1 cellular context compared by ENCODE assay signal in the genomic region with DNA sequence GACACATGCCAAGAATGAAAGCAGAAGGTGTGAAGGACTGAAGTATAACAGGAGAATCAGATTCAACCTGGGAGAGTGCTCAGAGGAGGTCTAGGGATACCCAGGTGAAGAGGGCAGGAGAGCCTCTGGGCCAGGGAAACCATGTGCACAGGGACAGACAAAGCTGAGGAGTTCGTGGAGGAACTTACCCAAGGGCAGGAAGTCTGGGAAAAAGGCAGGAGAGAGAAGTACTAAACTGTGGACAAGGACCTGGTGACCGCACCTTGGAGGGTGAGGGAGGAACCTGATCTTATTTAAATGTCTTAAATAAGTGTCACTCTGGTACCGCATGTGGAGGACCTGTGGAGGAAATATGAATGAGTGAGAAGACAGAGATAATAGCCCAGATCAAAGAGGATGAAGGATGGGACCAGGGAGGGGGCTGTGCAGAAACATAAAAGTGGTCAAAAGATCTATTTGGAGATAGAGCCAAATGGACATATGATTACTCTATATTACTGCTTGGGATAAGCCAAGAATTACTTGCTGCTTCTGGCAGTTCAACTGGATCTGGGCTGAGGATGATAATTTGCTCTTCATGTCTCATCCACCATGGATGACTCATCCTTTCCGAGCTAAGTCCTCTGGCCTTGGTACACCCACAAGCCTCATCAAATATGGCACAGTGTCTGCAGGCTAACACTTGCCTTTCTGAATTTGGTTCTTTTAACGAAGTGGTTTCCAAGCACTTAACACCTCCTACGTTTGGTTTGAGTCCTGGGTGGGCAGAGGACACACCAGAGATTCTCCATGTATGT.
A peak's percentile ranks its signal among the peaks of the same experiment; 100 is the strongest.
TF ChIP-seq lines count a peak whose summit lies in the region.

No MANE protein-coding gene starts in this region.

TF ChIP-seq in A549, 52 proteins besides CTCF, POLR2A, EP300 and RAD21 (continued from another document):
- TF ChIP-seq FOSL2 (IDR thresholded peaks at IDR 0.05) (no peak), FOSL2 (CRISPR knock-in tag; IDR thresholded peaks at IDR 0.05) (peak; percentile 50; the same call in 1 of the 2 replicates)
